In genomic region chr15:78131295-78132021, GRCh38 we compare ENCODE assay signal across 9 cellular contexts. TPM values are rescaled to one million over a fixed set of nuclear protein-coding genes. Genes with fewer than 3 reads are reported as not detected.
A peak's percentile ranks its signal among the peaks of the same experiment; 100 is the strongest.
DNase-seq lines count a peak whose midpoint lies in the region; ATAC-seq, FAIRE-seq and TF ChIP-seq lines count a peak whose summit lies in the region.
"Had no signal": no experiment of that assay in that cellular context is flagged by ENCODE, and none has a peak within 500 bp of the region (broad histone marks: within the 10 kb centered on the region; RNA-seq: fewer than 3 reads in every experiment).

TSS of gene CIB2 (minus strand) at chr15:78131445. CDS start at chr15:78131215, 230 bp downstream.

- H3K36me3 ChIP-seq in HUES48 (ENCODE audit: control insufficient read depth, insufficient read depth, low read length) = no peaks in the 10 kb centered on the region

- no peaks in the 10 kb centered on the region for H3K9me3 ChIP-seq in HUES48 (ENCODE audit: control insufficient read depth, insufficient read depth, low read length)

- ATAC-seq in GM19452 (IDR thresholded peaks at IDR 0.05; ENCODE audit: unreplicated experiment) = peak; percentile 70
- ATAC-seq in natural killer cell treated with Interleukin-12 subunit alpha and Interleukin-12 subunit beta and Interleukin-15 and Interleukin-18, amount 100 ng/mL, for 72 hours = peak; percentile 93 to 94
- ATAC-seq in stimulated activated naive CD8-positive, alpha-beta T cell treated with anti-CD3 and anti-CD28 coated beads, Interleukin-15, Interleukin-2, amounts not matched to agents 100 U/mL and 50 U/mL, for 24 hours = peak; percentile 85

- H3K27me3 ChIP-seq in HUES48 (ENCODE audit: control insufficient read depth, insufficient read depth, low read length) = no peaks in the 10 kb centered on the region

- peak within 1 kb of the TSS; percentile 82 for H3K9ac ChIP-seq in HUES48 (ENCODE audit: low read depth, low read length)

- peak within 1 kb of the TSS; percentile 40 for H3K27ac Mint-ChIP-seq in activated T-helper 2 cell treated with anti-CD3 and anti-CD28 coated beads, Interferon-gamma antibody, Interleukin-2, Interleukin-4, amounts not matched to agents 10 μg/mL and 5 μg/mL and 100 μg/mL, durations not matched to agents 14 hours and 24 hours and 36 hours
- peak within 1 kb of the TSS; percentile 69 to 88 for H3K27ac Mint-ChIP-seq in natural killer cell treated with Interleukin-12 subunit alpha and Interleukin-12 subunit beta and Interleukin-15 and Interleukin-18, amount 100 ng/mL, for 72 hours

- no peak for TF ChIP-seq CTCF in fibroblast of pulmonary artery (IDR thresholded peaks at IDR 0.05; ENCODE audit: low read length, missing control alignments)

- no peaks in the 10 kb centered on the region for H3K36me3 Mint-ChIP-seq in activated T-helper 2 cell treated with anti-CD3 and anti-CD28 coated beads, Interferon-gamma antibody, Interleukin-2, Interleukin-4, amounts not matched to agents 10 μg/mL and 5 μg/mL and 100 μg/mL, durations not matched to agents 14 hours and 24 hours and 36 hours (ENCODE audit: low read depth)
- no peaks in the 10 kb centered on the region for H3K36me3 Mint-ChIP-seq in natural killer cell treated with Interleukin-12 subunit alpha and Interleukin-12 subunit beta and Interleukin-15 and Interleukin-18, amount 100 ng/mL, for 72 hours

- peak within 1 kb of the TSS; percentile 78 for H3K4me3 Mint-ChIP-seq in activated T-helper 2 cell treated with anti-CD3 and anti-CD28 coated beads, Interferon-gamma antibody, Interleukin-2, Interleukin-4, amounts not matched to agents 10 μg/mL and 5 μg/mL and 100 μg/mL, durations not matched to agents 14 hours and 24 hours and 36 hours (ENCODE audit: low read depth)
- peak within 1 kb of the TSS; percentile 91 for H3K4me3 Mint-ChIP-seq in natural killer cell treated with Interleukin-12 subunit alpha and Interleukin-12 subunit beta and Interleukin-15 and Interleukin-18, amount 100 ng/mL, for 72 hours

- H3K9me3 Mint-ChIP-seq in activated T-helper 2 cell treated with anti-CD3 and anti-CD28 coated beads, Interferon-gamma antibody, Interleukin-2, Interleukin-4, amounts not matched to agents 10 μg/mL and 5 μg/mL and 100 μg/mL, durations not matched to agents 14 hours and 24 hours and 36 hours = no peaks in the 10 kb centered on the region
- H3K9me3 Mint-ChIP-seq in natural killer cell treated with Interleukin-12 subunit alpha and Interleukin-12 subunit beta and Interleukin-15 and Interleukin-18, amount 100 ng/mL, for 72 hours = no peaks in the 10 kb centered on the region

- H3K4me3 ChIP-seq in HUES48 (ENCODE audit: low read depth, low read length) (peak within 1 kb of the TSS; percentile 97), fibroblast of pulmonary artery (replicated peaks; ENCODE audit: low read depth, low read length) (peak within 1 kb of the TSS; percentile 66)

- FAIRE-seq in RCC 7860 (lab: Jason Lieb, UNC) = no peak
- FAIRE-seq: islet of Langerhans had no signal

- intact Hi-C loops in activated T-helper 2 cell treated with anti-CD3 and anti-CD28 coated beads, Interferon-gamma antibody, Interleukin-2, Interleukin-4, amounts not matched to agents 10 μg/mL and 5 μg/mL and 100 μg/mL, durations not matched to agents 14 hours and 24 hours and 36 hours (cut with micrococcal nuclease) = loop anchor here (1.0 kb wide), 3 partner anchors 18 to 110 kb away; partner anchors contain the start of gene IDH3A

- DNase-seq in COLO668 (lab: John Stamatoyannopoulos, UW; ENCODE audit: unreplicated experiment) (peak; percentile 81), RCC 7860 (ENCODE audit: low spot score) (peak; percentile 37), fibroblast of pulmonary artery (ENCODE audit: low read depth) (peak; percentile 53)
- DNase-seq in activated T-helper 2 cell treated with anti-CD3 and anti-CD28 coated beads, Interferon-gamma antibody, Interleukin-2, Interleukin-4, amounts not matched to agents 10 μg/mL and 5 μg/mL and 100 μg/mL, durations not matched to agents 14 hours and 24 hours and 36 hours (ENCODE audit: low spot score) = peak; percentile 75
- DNase-seq in natural killer cell treated with Interleukin-12 subunit alpha and Interleukin-12 subunit beta and Interleukin-15 and Interleukin-18, amount 100 ng/mL, for 72 hours (ENCODE audit: low spot score) = peak; percentile 87
- peak; percentile 86 for DNase-seq in stimulated activated naive CD8-positive, alpha-beta T cell treated with anti-CD3 and anti-CD28 coated beads, Interleukin-15, Interleukin-2, amounts not matched to agents 100 U/mL and 50 U/mL, for 24 hours

- H3K4me1 ChIP-seq in HUES48 (ENCODE audit: control insufficient read depth, insufficient read depth, low read length) = peaks cover 10% of the 10 kb centered on the region

- no peaks in the 10 kb centered on the region for H3K27me3 Mint-ChIP-seq in activated T-helper 2 cell treated with anti-CD3 and anti-CD28 coated beads, Interferon-gamma antibody, Interleukin-2, Interleukin-4, amounts not matched to agents 10 μg/mL and 5 μg/mL and 100 μg/mL, durations not matched to agents 14 hours and 24 hours and 36 hours (ENCODE audit: low read depth)
- H3K27me3 Mint-ChIP-seq in natural killer cell treated with Interleukin-12 subunit alpha and Interleukin-12 subunit beta and Interleukin-15 and Interleukin-18, amount 100 ng/mL, for 72 hours = no peaks in the 10 kb centered on the region

- peak within 1 kb of the TSS; percentile 62 for H3K27ac ChIP-seq in HUES48 (ENCODE audit: low read depth, low read length)

- H3K4me1 Mint-ChIP-seq in activated T-helper 2 cell treated with anti-CD3 and anti-CD28 coated beads, Interferon-gamma antibody, Interleukin-2, Interleukin-4, amounts not matched to agents 10 μg/mL and 5 μg/mL and 100 μg/mL, durations not matched to agents 14 hours and 24 hours and 36 hours (ENCODE audit: low read depth) = peaks cover 20% of the 10 kb centered on the region
- H3K4me1 Mint-ChIP-seq in natural killer cell treated with Interleukin-12 subunit alpha and Interleukin-12 subunit beta and Interleukin-15 and Interleukin-18, amount 100 ng/mL, for 72 hours (ENCODE audit: low read depth in 2 of 2) = peaks cover 14 to 20% of the 10 kb centered on the region in 2 donors

RNA-seq across cellular contexts. Expression of gene CIB2, which starts in this region (rescaled TPM):
- 1.8 and 2.2 TPM in 2 replicates for total RNA-seq in activated T-helper 2 cell treated with anti-CD3 and anti-CD28 coated beads, Interferon-gamma antibody, Interleukin-2, Interleukin-4, amounts not matched to agents 10 μg/mL and 5 μg/mL and 100 μg/mL, durations not matched to agents 14 hours and 24 hours and 36 hours
- total RNA-seq in natural killer cell treated with Interleukin-12 subunit alpha and Interleukin-12 subunit beta and Interleukin-15 and Interleukin-18, amount 100 ng/mL, for 72 hours = 1 to 10 TPM in 1 of 2 donors, under 1 TPM in 1; 0.67 to 1.8 TPM

Comparison
In these comparisons a context has a peak if more than half of its experiments do, and no peak if none do; other contexts are left out.
1. Peak in every context shown above with its lines: DNase-seq, ATAC-seq, H3K4me3 ChIP-seq and H3K27ac ChIP-seq.
2. DNase-seq: peak in every context shown above with its lines; median percentile 87 in natural killer cell treated with Interleukin-12 subunit alpha and Interleukin-12 subunit beta and Interleukin-15 and Interleukin-18, amount 100 ng/mL, for 72 hours; 86 in stimulated activated naive CD8-positive, alpha-beta T cell treated with anti-CD3 and anti-CD28 coated beads, Interleukin-15, Interleukin-2, amounts not matched to agents 100 U/mL and 50 U/mL, for 24 hours; 81 in COLO668; 75 in activated T-helper 2 cell treated with anti-CD3 and anti-CD28 coated beads, Interferon-gamma antibody, Interleukin-2, Interleukin-4, amounts not matched to agents 10 μg/mL and 5 μg/mL and 100 μg/mL, durations not matched to agents 14 hours and 24 hours and 36 hours; 53 in fibroblast of pulmonary artery; 37 in RCC 7860.